In genomic region chr13:76723551-76724232, GRCh38 we compare ENCODE assay signal across 9 cellular contexts.
DNase-seq lines count a peak whose midpoint lies in the region; ATAC-seq, FAIRE-seq and TF ChIP-seq lines count a peak whose summit lies in the region.
"Had no signal": no experiment of that assay in that cellular context is flagged by ENCODE, and none has a peak within 500 bp of the region (broad histone marks: within the 10 kb centered on the region; RNA-seq: fewer than 3 reads in every experiment).

No MANE protein-coding gene starts in this region.

- H3K27ac Mint-ChIP-seq in WTC11, result no peak overlapping the region

- H3K27ac ChIP-seq in DND-41 (ENCODE audit: low read length) (no peak overlapping the region), iPS DF 6.9 (ENCODE audit: low read length) (no peak overlapping the region), upper lobe of right lung (peak overlapping the region; percentile 49), small intestine (ENCODE audit: low read depth in 1 of 2, low read length in 1 of 2) (peak overlapping the region in 1 of 2 donors; percentile 17)

- H3K79me2 ChIP-seq in DND-41 (ENCODE audit: insufficient read depth, low read length), result no peaks in the 10 kb centered on the region

- DNase-seq in DND-41 (peak; percentile 17), WTC11 (ENCODE audit: low spot score) (peak; percentile 9), iPS DF 6.9 (ENCODE audit: low read depth, low spot score) (peak; percentile 7), upper lobe of right lung (no peak), small intestine (no peak)
- DNase-seq in stimulated activated CD4-positive, alpha-beta T cell treated with anti-CD3 and anti-CD28 coated beads, Interleukin-1b, Interleukin-23, amount 100 ng/mL, for 48 hours, result no peak

- H3K27me3 ChIP-seq in DND-41 (ENCODE audit: insufficient read depth, low read length, poor library complexity) (no peaks in the 10 kb centered on the region), iPS DF 6.9 (ENCODE audit: control insufficient read depth, insufficient read depth, low read length) (no peaks in the 10 kb centered on the region), upper lobe of right lung (no peaks in the 10 kb centered on the region), small intestine (ENCODE audit: control insufficient read depth in 2 of 2, insufficient read depth in 2 of 2, low read length in 2 of 2) (no peaks in the 10 kb centered on the region)

- no peaks in the 10 kb centered on the region for H3K27me3 Mint-ChIP-seq in WTC11 (ENCODE audit: low read depth)
- H3K27me3 Mint-ChIP-seq: central memory CD8-positive, alpha-beta T cell had no signal

- ATAC-seq in DND-41 (ENCODE audit: insufficient read depth, low read depth) (peak; percentile 74), HG02884 (IDR thresholded peaks at IDR 0.05; ENCODE audit: unreplicated experiment) (peak; percentile 72), WTC11 (peak; percentile 77), upper lobe of right lung (peak; percentile 88), GM21786 (IDR thresholded peaks at IDR 0.05; ENCODE audit: unreplicated experiment) (no peak)

- H3K36me3 Mint-ChIP-seq in WTC11, result peaks cover 12% of the 10 kb centered on the region

- intact Hi-C loops in upper lobe of right lung (cut with DNase I), result no loop called here

- H3K9me3 Mint-ChIP-seq in WTC11, result peaks cover 21% of the 10 kb centered on the region
- H3K9me3 Mint-ChIP-seq: central memory CD8-positive, alpha-beta T cell had no signal

- H3K4me1 Mint-ChIP-seq in WTC11, result peaks cover 14% of the 10 kb centered on the region
- H3K4me1 Mint-ChIP-seq: central memory CD8-positive, alpha-beta T cell had no signal

- no peak overlapping the region for H3K4me2 ChIP-seq in DND-41 (ENCODE audit: insufficient read depth, low read length)

- H3K9me3 ChIP-seq in DND-41 (ENCODE audit: insufficient read depth, low read length, severe bottlenecking) (no peaks in the 10 kb centered on the region), iPS DF 6.9 (ENCODE audit: control insufficient read depth, insufficient read depth, low read length) (no peaks in the 10 kb centered on the region; the same call in 1 of the 2 replicates), upper lobe of right lung (no peaks in the 10 kb centered on the region), small intestine (ENCODE audit: control insufficient read depth, low read depth) (no peaks in the 10 kb centered on the region)

- H3K4me1 ChIP-seq in DND-41 (ENCODE audit: insufficient read depth, low read length) (peaks cover 6% of the 10 kb centered on the region), iPS DF 6.9 (ENCODE audit: control insufficient read depth, insufficient read depth, low read length) (peaks cover 2% of the 10 kb centered on the region; the same call in 1 of the 2 replicates), upper lobe of right lung (peaks cover 25% of the 10 kb centered on the region), small intestine (ENCODE audit: control insufficient read depth in 2 of 2, insufficient read depth in 1 of 2, low read depth in 1 of 2, low read length in 1 of 2) (no peaks in the 10 kb centered on the region)

- no peaks in the 10 kb centered on the region for H4K20me1 ChIP-seq in DND-41 (ENCODE audit: insufficient read depth, low read length)

- no peak for FAIRE-seq in small intestine (lab: Jason Lieb, UNC)

- H3K4me3 ChIP-seq in DND-41 (ENCODE audit: low read depth in 1 of 2, low read length in 2 of 2) (no peak overlapping the region), iPS DF 6.9 (ENCODE audit: low read length) (no peak overlapping the region), upper lobe of right lung (no peak overlapping the region), small intestine (ENCODE audit: low read depth in 1 of 2, low read length in 2 of 2) (no peak overlapping the region)

- H3K9ac ChIP-seq in DND-41 (ENCODE audit: low read depth, low read length), result no peak overlapping the region

- POLR2A ChIA-PET in WTC11 (lab: Charles Lee), result no interaction called here

- H3K36me3 ChIP-seq in DND-41 (ENCODE audit: insufficient read depth, low read length), result no peaks in the 10 kb centered on the region
- no peaks in the 10 kb centered on the region for H3K36me3 ChIP-seq in iPS DF 6.9 (ENCODE audit: control insufficient read depth, insufficient read depth, low read length)
- no peaks in the 10 kb centered on the region for H3K36me3 ChIP-seq in upper lobe of right lung
- H3K36me3 ChIP-seq in small intestine (ENCODE audit: control insufficient read depth in 2 of 2, insufficient read depth in 2 of 2, low read length in 2 of 2), result no peaks in the 10 kb centered on the region

- H2AFZ ChIP-seq in DND-41 (ENCODE audit: low read depth, low read length), result peak overlapping the region; percentile 65

- no peak for TF ChIP-seq CTCF in DND-41 (IDR thresholded peaks at IDR 0.05; ENCODE audit: borderline replicate concordance, extremely low read depth, low read length, poor library complexity, severe bottlenecking)
- TF ChIP-seq CTCF in WTC11 (IDR thresholded peaks at IDR 0.05), result no peak
- TF ChIP-seq CTCF in upper lobe of right lung (IDR thresholded peaks at IDR 0.05), result no peak

- WGBS in iPS DF 6.9 (ENCODE audit: insufficient coverage, insufficient read length), result no CpG with 5 or more reads among the region's 5 CpGs
- 44 to 59% (median 51%) methylated on average over 5 of the region's 5 CpGs for WGBS in small intestine, 3 donors

- no peak overlapping the region for H3K4me3 Mint-ChIP-seq in WTC11
- H3K4me3 Mint-ChIP-seq: central memory CD8-positive, alpha-beta T cell had no signal

- CTCF ChIA-PET in WTC11 (lab: Charles Lee), result interaction anchor here (0.6 to 1.1 kb wide), 2 partner anchors 161 to 603 kb away, joined by 3 to 4 read pairs; no protein-coding TSS in a partner anchor

TF ChIP-seq in WTC11, 78 proteins besides CTCF, POLR2A, EP300 and RAD21:
- TF ChIP-seq SOX15 (CRISPR knock-in tag; IDR thresholded peaks at IDR 0.05) (no peak), GRHL2 (CRISPR knock-in tag; IDR thresholded peaks at IDR 0.05; ENCODE audit: insufficient replicate concordance, severe bottlenecking) (no peak), ZNF512 (CRISPR knock-in tag; IDR thresholded peaks at IDR 0.05; ENCODE audit: borderline replicate concordance) (no peak)

Comparison
In these comparisons a context has a peak if more than half of its experiments do, and no peak if none do; other contexts are left out.
1. DNase-seq: peak in DND-41 (single experiment), WTC11 (single experiment) and iPS DF 6.9 (single experiment); none in upper lobe of right lung (single experiment), small intestine (single experiment) and stimulated activated CD4-positive, alpha-beta T cell treated with anti-CD3 and anti-CD28 coated beads, Interleukin-1b, Interleukin-23, amount 100 ng/mL, for 48 hours (single experiment).